10 cellular contexts compared by ENCODE assay signal in genomic region chr1:115838805-115839705, GRCh38. TPM values are rescaled to one million over a fixed set of nuclear protein-coding genes. Genes with fewer than 3 reads are reported as not detected.
DNase-seq lines count a peak whose midpoint lies in the region; ATAC-seq, FAIRE-seq and TF ChIP-seq lines count a peak whose summit lies in the region.
"Had no signal": no experiment of that assay in that cellular context is flagged by ENCODE, and none has a peak within 500 bp of the region (broad histone marks: within the 10 kb centered on the region; RNA-seq: fewer than 3 reads in every experiment).

No MANE protein-coding gene starts in this region.

- no peaks in the 10 kb centered on the region for H3F3A ChIP-seq in MM.1S (ENCODE audit: insufficient read depth, low read length)

- H2AFZ ChIP-seq in MM.1S (ENCODE audit: low read length), result no peak overlapping the region

- H3K4me1 ChIP-seq in stomach, result peaks cover 23 to 29% (median 26%) of the 10 kb centered on the region in 4 donors
- H3K4me1 ChIP-seq in MM.1S (ENCODE audit: low read length), result no peaks in the 10 kb centered on the region

- no peak overlapping the region for H3K9ac ChIP-seq in MM.1S (ENCODE audit: low read length)

- H3K27ac ChIP-seq in stomach, result no peak overlapping the region
- no peak overlapping the region for H3K27ac ChIP-seq in MM.1S (ENCODE audit: low read length)

- H4K20me1 ChIP-seq in MM.1S (ENCODE audit: insufficient read depth, low read length), result no peaks in the 10 kb centered on the region

- no peaks in the 10 kb centered on the region for H3K9me2 ChIP-seq in MM.1S (replicated peaks; ENCODE audit: insufficient read depth, low read length)

- no peak overlapping the region for H3K4me2 ChIP-seq in MM.1S (ENCODE audit: low read depth, low read length)

- no peak for FAIRE-seq in bronchial epithelial cell (lab: Jason Lieb, UNC)
- FAIRE-seq: islet of Langerhans had no signal

- ATAC-seq in HG02885 (IDR thresholded peaks at IDR 0.05; ENCODE audit: poor library complexity, unreplicated experiment), result no peak
- ATAC-seq: K562 had no signal

- H3K9me3 ChIP-seq in stomach, result no peaks in the 10 kb centered on the region
- H3K9me3 ChIP-seq in MM.1S (replicated peaks; ENCODE audit: insufficient read depth, low read length), result no peaks in the 10 kb centered on the region

- DNase-seq in DMS 273 (lab: John Stamatoyannopoulos, UW; ENCODE audit: unreplicated experiment) (peak; percentile 97), LHCN-M2 (ENCODE audit: low read depth) (peak; percentile 65), bronchial epithelial cell (ENCODE audit: low read depth) (peak; percentile 56), left kidney (ENCODE audit: low read depth, low spot score) (peak; percentile 68), stomach (peak; percentile 31), RPMI8226 (no peak), MM.1S (no peak)

- 1 to 2% (median 1%) methylated on average over 48 to 77 of the region's 77 CpGs for WGBS in stomach, 5 donors

- H3K4me3 ChIP-seq in bronchial epithelial cell (ENCODE audit: low read depth, low read length) (peak overlapping the region; percentile 38), stomach (peak overlapping the region; percentile 29 to 58 (median 32)), MM.1S (ENCODE audit: low read length) (no peak overlapping the region)
- H3K4me3 ChIP-seq: K562 had no signal

- TF ChIP-seq CTCF in bronchial epithelial cell (IDR thresholded peaks at IDR 0.05; ENCODE audit: insufficient read depth, low read length, severe bottlenecking), result no peak
- no peak for TF ChIP-seq CTCF in stomach (IDR thresholded peaks at IDR 0.05)
- TF ChIP-seq CTCF in MM.1S (IDR thresholded peaks at IDR 0.05; ENCODE audit: low read length), result no peak

- TF ChIP-seq EP300 in stomach (IDR thresholded peaks at IDR 0.05), result no peak

- H3K36me3 ChIP-seq in bronchial epithelial cell (ENCODE audit: control insufficient read depth, insufficient read depth, low read length) (no peaks in the 10 kb centered on the region), stomach (no peaks in the 10 kb centered on the region), MM.1S (replicated peaks; ENCODE audit: insufficient read depth, low read length) (no peaks in the 10 kb centered on the region)

- H3K79me2 ChIP-seq in MM.1S (ENCODE audit: low read length), result no peaks in the 10 kb centered on the region

- TF ChIP-seq POLR2A in stomach (IDR thresholded peaks at IDR 0.05), result no peak

- intact Hi-C loops in stomach (cut with DNase I; ENCODE audit: low total_unique reads), result no loop called here

- H3K27me3 ChIP-seq in bronchial epithelial cell (ENCODE audit: control insufficient read depth, insufficient read depth, low read length), result peaks cover 21% of the 10 kb centered on the region
- H3K27me3 ChIP-seq in stomach, result peaks cover 33 to 95% (median 58%) of the 10 kb centered on the region in 3 donors
- H3K27me3 ChIP-seq in MM.1S (replicated peaks; ENCODE audit: insufficient read depth, low read length), result no peaks in the 10 kb centered on the region

RNA-seq across cellular contexts. Expression of gene NHLH2, which starts 1.9 kb away (rescaled TPM):
- total RNA-seq in LHCN-M2 (2014; rRNA removed), result 0.19 and 0.63 TPM in 2 replicates
- polyA plus RNA-seq in LHCN-M2 (2012), result 0.09 TPM
- 0.13 and 0.26 TPM in 2 replicates for total RNA-seq in bronchial epithelial cell
- not detected for total RNA-seq in stomach
- 1 to 10 TPM in 1 of 3 donors, under 1 TPM in 1, not detected in 1; 0.31 to 1.5 TPM for polyA plus RNA-seq in stomach
- total RNA-seq: K562 had no signal
- polyA plus RNA-seq: K562 had no signal

Comparison
In these comparisons a context has a peak if more than half of its experiments do, and no peak if none do; other contexts are left out.
1. DNase-seq: peak in DMS 273 (single experiment), LHCN-M2 (single experiment), bronchial epithelial cell (single experiment), left kidney (single experiment) and stomach (single experiment); none in RPMI8226 (single experiment) and MM.1S (single experiment).